Comparison of ENCODE assay signal across 9 cellular contexts in genomic region chrX:30620980-30621716, GRCh38. TPM values are rescaled to one million over a fixed set of nuclear protein-coding genes. Genes with fewer than 3 reads are reported as not detected.
A peak's percentile ranks its signal among the peaks of the same experiment; 100 is the strongest.
DNase-seq lines count a peak whose midpoint lies in the region; ATAC-seq, FAIRE-seq and TF ChIP-seq lines count a peak whose summit lies in the region.
"Had no signal": no experiment of that assay in that cellular context is flagged by ENCODE, and none has a peak within 500 bp of the region (broad histone marks: within the 10 kb centered on the region; RNA-seq: fewer than 3 reads in every experiment).

No MANE protein-coding gene starts in this region.

- H3K27me3 ChIP-seq in bronchial epithelial cell (ENCODE audit: control insufficient read depth, insufficient read depth, low read length) (no peaks in the 10 kb centered on the region), lower lobe of right lung (ENCODE audit: low read depth) (no peaks in the 10 kb centered on the region)
- H3K27me3 ChIP-seq: tibial nerve had no signal

- no peaks in the 10 kb centered on the region for H3K4me1 ChIP-seq in lower lobe of right lung
- H3K4me1 ChIP-seq: tibial nerve had no signal

- DNase-seq in AG09309 (ENCODE audit: low read depth) (peak; percentile 74), LHCN-M2 (ENCODE audit: low read depth) (peak; percentile 81), bronchial epithelial cell (ENCODE audit: low read depth) (peak; percentile 82), lower lobe of right lung (no peak), putamen (ENCODE audit: low spot score) (no peak)
- no peak for DNase-seq in activated T-helper 1 cell treated with anti-CD3 and anti-CD28 coated beads, Interleukin-12 subunit alpha, Interleukin-12 subunit beta, Interleukin-2, Interleukin-4 antibody, amounts not matched to agents 30 ng/mL and 10 ng/mL and 1 ng/mL, durations not matched to agents 14 hours and 24 hours and 36 hours (ENCODE audit: low spot score)

- TF ChIP-seq CTCF in AG09309 (IDR thresholded peaks at IDR 0.05; ENCODE audit: control insufficient read depth, insufficient read depth, low read depth, low read length, missing control alignments) = no peak
- no peak for TF ChIP-seq CTCF in bronchial epithelial cell (IDR thresholded peaks at IDR 0.05; ENCODE audit: insufficient read depth, low read length, severe bottlenecking)
- no peak for TF ChIP-seq CTCF in lower lobe of right lung (IDR thresholded peaks at IDR 0.05)

- FAIRE-seq in bronchial epithelial cell (lab: Jason Lieb, UNC) = no peak

- H3K9me3 ChIP-seq in lower lobe of right lung = no peaks in the 10 kb centered on the region

- H3K36me3 ChIP-seq in bronchial epithelial cell (ENCODE audit: control insufficient read depth, insufficient read depth, low read length) = no peaks in the 10 kb centered on the region
- H3K36me3 ChIP-seq in lower lobe of right lung = no peaks in the 10 kb centered on the region
- H3K36me3 ChIP-seq: tibial nerve had no signal

- H3K4me3 ChIP-seq in AG09309 (ENCODE audit: control insufficient read depth, low read depth, low read length) (no peak overlapping the region), bronchial epithelial cell (ENCODE audit: low read depth, low read length) (no peak overlapping the region), lower lobe of right lung (no peak overlapping the region)
- H3K4me3 ChIP-seq: tibial nerve had no signal

- ATAC-seq in lower lobe of right lung = peak; percentile 21 to 50
- ATAC-seq in HG02571 (IDR thresholded peaks at IDR 0.05; ENCODE audit: unreplicated experiment) = no peak
- ATAC-seq in GM21447 (IDR thresholded peaks at IDR 0.05; ENCODE audit: unreplicated experiment) = no peak

- intact Hi-C loops in lower lobe of right lung (cut with DNase I) = no loop called here
- intact Hi-C loops in activated T-helper 1 cell treated with anti-CD3 and anti-CD28 coated beads, Interleukin-12 subunit alpha, Interleukin-12 subunit beta, Interleukin-2, Interleukin-4 antibody, amounts not matched to agents 30 ng/mL and 10 ng/mL and 1 ng/mL, durations not matched to agents 14 hours and 24 hours and 36 hours (cut with micrococcal nuclease) = no loop called here

- H3K4me3 Mint-ChIP-seq in activated T-helper 1 cell treated with anti-CD3 and anti-CD28 coated beads, Interleukin-12 subunit alpha, Interleukin-12 subunit beta, Interleukin-2, Interleukin-4 antibody, amounts not matched to agents 30 ng/mL and 10 ng/mL and 1 ng/mL, durations not matched to agents 14 hours and 24 hours and 36 hours = no peak overlapping the region

- peaks cover 3% of the 10 kb centered on the region for H3K27me3 Mint-ChIP-seq in activated T-helper 1 cell treated with anti-CD3 and anti-CD28 coated beads, Interleukin-12 subunit alpha, Interleukin-12 subunit beta, Interleukin-2, Interleukin-4 antibody, amounts not matched to agents 30 ng/mL and 10 ng/mL and 1 ng/mL, durations not matched to agents 14 hours and 24 hours and 36 hours (ENCODE audit: insufficient read depth)

- no peak overlapping the region for H3K27ac Mint-ChIP-seq in activated T-helper 1 cell treated with anti-CD3 and anti-CD28 coated beads, Interleukin-12 subunit alpha, Interleukin-12 subunit beta, Interleukin-2, Interleukin-4 antibody, amounts not matched to agents 30 ng/mL and 10 ng/mL and 1 ng/mL, durations not matched to agents 14 hours and 24 hours and 36 hours

- peaks cover 16% of the 10 kb centered on the region for H3K9me3 Mint-ChIP-seq in activated T-helper 1 cell treated with anti-CD3 and anti-CD28 coated beads, Interleukin-12 subunit alpha, Interleukin-12 subunit beta, Interleukin-2, Interleukin-4 antibody, amounts not matched to agents 30 ng/mL and 10 ng/mL and 1 ng/mL, durations not matched to agents 14 hours and 24 hours and 36 hours

- no peaks in the 10 kb centered on the region for H3K36me3 Mint-ChIP-seq in activated T-helper 1 cell treated with anti-CD3 and anti-CD28 coated beads, Interleukin-12 subunit alpha, Interleukin-12 subunit beta, Interleukin-2, Interleukin-4 antibody, amounts not matched to agents 30 ng/mL and 10 ng/mL and 1 ng/mL, durations not matched to agents 14 hours and 24 hours and 36 hours (ENCODE audit: low read depth)

- no peaks in the 10 kb centered on the region for H3K4me1 Mint-ChIP-seq in activated T-helper 1 cell treated with anti-CD3 and anti-CD28 coated beads, Interleukin-12 subunit alpha, Interleukin-12 subunit beta, Interleukin-2, Interleukin-4 antibody, amounts not matched to agents 30 ng/mL and 10 ng/mL and 1 ng/mL, durations not matched to agents 14 hours and 24 hours and 36 hours (ENCODE audit: low read depth)

- H3K27ac ChIP-seq in lower lobe of right lung = no peak overlapping the region
- H3K27ac ChIP-seq: tibial nerve had no signal

RNA-seq across cellular contexts. Expression of gene GK, which starts 32.1 kb away (rescaled TPM):
- total RNA-seq in LHCN-M2 (2014; rRNA removed) (1.6 and 2.5 TPM in 2 replicates), bronchial epithelial cell (30.5 and 38.7 TPM in 2 replicates), lower lobe of right lung (46.3 TPM)
- polyA plus RNA-seq in LHCN-M2 (2012) = 1.4 TPM
- total RNA-seq in activated T-helper 1 cell treated with anti-CD3 and anti-CD28 coated beads, Interleukin-12 subunit alpha, Interleukin-12 subunit beta, Interleukin-2, Interleukin-4 antibody, amounts not matched to agents 30 ng/mL and 10 ng/mL and 1 ng/mL, durations not matched to agents 14 hours and 24 hours and 36 hours = 71.1 and 77.5 TPM in 2 replicates

RNA-seq across cellular contexts. Expression of gene TASL, which starts 43.6 kb away (rescaled TPM):
- total RNA-seq in LHCN-M2 (2014; rRNA removed) (not detected in 2 replicates), bronchial epithelial cell (not detected in 2 replicates), lower lobe of right lung (8.0 TPM)
- polyA plus RNA-seq in LHCN-M2 (2012) = not detected
- 7.0 and 7.6 TPM in 2 replicates for total RNA-seq in activated T-helper 1 cell treated with anti-CD3 and anti-CD28 coated beads, Interleukin-12 subunit alpha, Interleukin-12 subunit beta, Interleukin-2, Interleukin-4 antibody, amounts not matched to agents 30 ng/mL and 10 ng/mL and 1 ng/mL, durations not matched to agents 14 hours and 24 hours and 36 hours

Comparison
In these comparisons a context has a peak if more than half of its experiments do, and no peak if none do; other contexts are left out.
1. DNase-seq: peak in AG09309 (single experiment), LHCN-M2 (single experiment) and bronchial epithelial cell (single experiment); none in lower lobe of right lung (single experiment), putamen (single experiment) and activated T-helper 1 cell treated with anti-CD3 and anti-CD28 coated beads, Interleukin-12 subunit alpha, Interleukin-12 subunit beta, Interleukin-2, Interleukin-4 antibody, amounts not matched to agents 30 ng/mL and 10 ng/mL and 1 ng/mL, durations not matched to agents 14 hours and 24 hours and 36 hours (single experiment).
2. ATAC-seq: peak in lower lobe of right lung (2 of 2); none in HG02571 (single experiment) and GM21447 (single experiment).